8 cellular contexts compared by ENCODE assay signal in the genomic region with DNA sequence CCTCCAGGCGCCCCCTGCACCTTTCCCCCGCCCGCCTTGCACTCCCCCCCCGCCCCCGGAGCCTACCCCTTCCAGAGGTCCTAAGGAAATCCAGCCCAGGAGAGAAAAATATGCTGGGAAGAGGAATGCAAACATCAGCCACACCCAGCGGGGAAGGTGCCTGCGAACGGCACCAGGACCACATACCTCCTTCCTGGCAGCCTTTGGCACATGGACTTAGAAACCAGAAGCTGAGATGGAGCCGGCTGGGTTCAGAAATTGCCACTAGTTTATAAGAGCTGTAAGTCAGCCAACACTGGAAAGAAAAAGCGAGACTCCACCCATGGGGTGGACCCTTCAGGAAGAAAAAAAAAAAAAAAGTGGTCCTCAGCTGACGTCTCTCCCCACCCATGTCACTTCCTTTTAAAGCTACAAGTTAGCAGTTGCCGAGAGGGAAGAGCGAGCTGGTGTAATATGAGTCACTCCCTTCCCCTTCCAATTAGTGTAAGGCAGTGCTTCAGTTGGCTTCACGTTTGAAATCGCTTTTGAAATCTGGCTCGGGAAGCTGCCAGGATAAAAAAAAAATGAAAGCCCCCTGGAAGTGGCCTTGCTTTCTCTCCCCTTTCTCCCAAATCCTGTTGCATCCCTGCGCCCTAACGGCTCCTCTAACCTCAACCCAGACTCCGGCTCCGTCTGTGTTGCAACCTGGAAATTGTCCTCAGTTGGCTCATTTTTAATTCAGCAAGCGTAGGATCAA. TPM values are rescaled to one million over a fixed set of nuclear protein-coding genes. Genes with fewer than 3 reads are reported as not detected.
DNase-seq lines count a peak whose midpoint lies in the region; ATAC-seq and TF ChIP-seq lines count a peak whose summit lies in the region.

AGPAT4 (minus strand) TSS at position 310 of the 736 bp plus-strand sequence. CDS start 41,848 bp downstream, outside the sequence.

- no peaks in the 10 kb centered on the region for H3K36me3 ChIP-seq in HUES48 (ENCODE audit: control insufficient read depth, insufficient read depth, low read length)
- H3K36me3 ChIP-seq in mucosa of rectum (ENCODE audit: control insufficient read depth in 2 of 2, insufficient read depth in 2 of 2, low read length in 2 of 2) = no peaks in the 10 kb centered on the region

- H3K9ac ChIP-seq in HUES48 (ENCODE audit: low read depth, low read length) (peak within 1 kb of the TSS; percentile 98), mucosa of rectum (ENCODE audit: low read depth in 1 of 2, low read length in 2 of 2) (peak within 1 kb of the TSS; percentile 48 to 68)

- peak; percentile 97 for DNase-seq in DMS 273 (lab: John Stamatoyannopoulos, UW; ENCODE audit: unreplicated experiment)
- peak; percentile 97 for DNase-seq in OCI-M1 (lab: John Stamatoyannopoulos, UW)
- peak; percentile 28 for DNase-seq in activated T-cell treated with anti-CD3 and anti-CD28 coated beads for 1 hour (ENCODE audit: low read depth)
- DNase-seq in epithelial cell of proximal tubule (ENCODE audit: low read depth) = peak; percentile 92
- DNase-seq in stimulated activated CD8-positive, alpha-beta memory T cell treated with anti-CD3 and anti-CD28 coated beads, Interleukin-7, amount 100 ng/mL, for 24 hours (ENCODE audit: low read depth) = peak; percentile 16

- peak within 1 kb of the TSS; percentile 95 for H3K27ac ChIP-seq in HUES48 (ENCODE audit: low read depth, low read length)
- H3K27ac ChIP-seq in mucosa of rectum (ENCODE audit: low read depth in 2 of 2, low read length in 2 of 2) = peak within 1 kb of the TSS; percentile 45 to 75

- peak; percentile 98 for ATAC-seq in GM21447 (IDR thresholded peaks at IDR 0.05; ENCODE audit: unreplicated experiment)

- H3K4me1 ChIP-seq in HUES48 (ENCODE audit: control insufficient read depth, insufficient read depth, low read length) (peaks cover 27% of the 10 kb centered on the region), mucosa of rectum (ENCODE audit: control insufficient read depth in 2 of 2, insufficient read depth in 2 of 2, low read length in 2 of 2) (peaks cover 0 to 25% of the 10 kb centered on the region in 2 donors)

- H3K9me3 ChIP-seq in HUES48 (ENCODE audit: control insufficient read depth, insufficient read depth, low read length) = no peaks in the 10 kb centered on the region
- no peaks in the 10 kb centered on the region for H3K9me3 ChIP-seq in mucosa of rectum (ENCODE audit: control insufficient read depth in 2 of 2, low read length in 2 of 2)

- TF ChIP-seq CTCF in epithelial cell of proximal tubule (conservative IDR thresholded peaks at IDR 0.05; ENCODE audit: low read depth, low read length) = no peak

- H3K4me3 ChIP-seq in HUES48 (ENCODE audit: low read depth, low read length) = peak within 1 kb of the TSS; percentile 99
- peak within 1 kb of the TSS; percentile 66 for H3K4me3 ChIP-seq in epithelial cell of proximal tubule (ENCODE audit: low read depth, low read length)
- peak within 1 kb of the TSS; percentile 68 to 75 for H3K4me3 ChIP-seq in mucosa of rectum (ENCODE audit: low read length in 2 of 2)

- H3K27me3 ChIP-seq in HUES48 (ENCODE audit: control insufficient read depth, insufficient read depth, low read length) (no peaks in the 10 kb centered on the region), mucosa of rectum (ENCODE audit: control insufficient read depth in 2 of 2, insufficient read depth in 2 of 2, low read length in 2 of 2) (no peaks in the 10 kb centered on the region)

RNA-seq across cellular contexts. Expression of gene AGPAT4, which starts in this region (rescaled TPM):
- 8.6 and 12.2 TPM in 2 replicates for total RNA-seq in epithelial cell of proximal tubule

Comparison
In these comparisons a context has a peak if more than half of its experiments do, and no peak if none do; other contexts are left out.
1. Peak in every context shown above with its lines: DNase-seq, ATAC-seq, H3K4me3 ChIP-seq and H3K27ac ChIP-seq.
2. DNase-seq: peak in every context shown above with its lines; median percentile 97 in DMS 273; 97 in OCI-M1; 92 in epithelial cell of proximal tubule; 28 in activated T-cell treated with anti-CD3 and anti-CD28 coated beads for 1 hour; 16 in stimulated activated CD8-positive, alpha-beta memory T cell treated with anti-CD3 and anti-CD28 coated beads, Interleukin-7, amount 100 ng/mL, for 24 hours.